ENCODE assay signal across 12 cellular contexts in genomic region chr19:58055483-58055874, GRCh38. TPM values are rescaled to one million over a fixed set of nuclear protein-coding genes. Genes with fewer than 3 reads are reported as not detected.
DNase-seq lines count a peak whose midpoint lies in the region; FAIRE-seq and TF ChIP-seq lines count a peak whose summit lies in the region.
"Had no signal": no experiment of that assay in that cellular context is flagged by ENCODE, and none has a peak within 500 bp of the region (broad histone marks: within the 10 kb centered on the region; RNA-seq: fewer than 3 reads in every experiment).

No MANE protein-coding gene starts in this region.

- no peaks in the 10 kb centered on the region for H3K27me3 ChIP-seq in adipocyte (replicated peaks; ENCODE audit: control insufficient read depth, insufficient read depth, low read length)
- H3K27me3 ChIP-seq in layer of hippocampus (ENCODE audit: control insufficient read depth, insufficient read depth, low read length) = no peaks in the 10 kb centered on the region
- no peaks in the 10 kb centered on the region for H3K27me3 ChIP-seq in stomach smooth muscle (ENCODE audit: control insufficient read depth in 1 of 2, insufficient read depth in 2 of 2, low read length in 2 of 2)
- no peaks in the 10 kb centered on the region for H3K27me3 ChIP-seq in BE2C

- no peak for TF ChIP-seq POLR2A in GM12892 (IDR thresholded peaks at IDR 0.05; ENCODE audit: low read depth, low read length)

- DNase-seq in NCI-H1092 treated with DMSO at 0.1 percent for 48 hours (lab: John Stamatoyannopoulos, UW) (peak; percentile 67), NCI-H1092 (lab: John Stamatoyannopoulos, UW) (no peak), adipocyte (ENCODE audit: low read depth) (no peak), BE2C (no peak), CD1c-positive myeloid dendritic cell (ENCODE audit: extremely low spot score) (no peak), GM12892 (ENCODE audit: insufficient read length) (no peak)
- DNase-seq: Karpas-422, NCI-H2081 had no signal

- no peaks in the 10 kb centered on the region for H3K4me1 ChIP-seq in adipocyte (ENCODE audit: control insufficient read depth, insufficient read depth, low read length)
- peaks cover 16% of the 10 kb centered on the region for H3K4me1 ChIP-seq in stomach smooth muscle (ENCODE audit: control insufficient read depth, insufficient read depth, low read length)
- H3K4me1 ChIP-seq in BE2C = no peaks in the 10 kb centered on the region

- no peak for FAIRE-seq in GM12892 (lab: Jason Lieb, UNC)
- FAIRE-seq: D721Med had no signal

- peak overlapping the region; percentile 80 for H3K27ac ChIP-seq in layer of hippocampus (ENCODE audit: low read depth, low read length)
- H3K27ac ChIP-seq in stomach smooth muscle (ENCODE audit: low read length) = peak overlapping the region; percentile 41
- H3K27ac ChIP-seq: 22Rv1 had no signal

- H3K4me3 ChIP-seq in adipocyte (ENCODE audit: low read length) (peak overlapping the region; percentile 78), stomach smooth muscle (ENCODE audit: low read length in 2 of 2) (peak overlapping the region; percentile 41 to 69), BE2C (ENCODE audit: low read depth, low read length) (no peak overlapping the region)

- H3K9me3 ChIP-seq in adipocyte (ENCODE audit: control insufficient read depth, low read length) = no peaks in the 10 kb centered on the region
- H3K9me3 ChIP-seq in stomach smooth muscle (ENCODE audit: control insufficient read depth in 2 of 2, low read length in 2 of 2) = peaks cover 3 to 13% of the 10 kb centered on the region in 2 donors
- peaks cover 7% of the 10 kb centered on the region for H3K9me3 ChIP-seq in BE2C

- TF ChIP-seq CTCF in BE2C (IDR thresholded peaks at IDR 0.05; ENCODE audit: low read depth, low read length) = no peak

- H3K36me3 ChIP-seq in adipocyte (ENCODE audit: control insufficient read depth, insufficient read depth, low read length, severe bottlenecking) (no peaks in the 10 kb centered on the region), stomach smooth muscle (ENCODE audit: control insufficient read depth in 2 of 2, insufficient read depth in 2 of 2, low read length in 2 of 2) (no peaks in the 10 kb centered on the region), BE2C (no peaks in the 10 kb centered on the region; the same call in 1 of the 2 replicates)

- H3K9ac ChIP-seq in adipocyte (ENCODE audit: low read length) = no peak overlapping the region
- H3K9ac ChIP-seq in stomach smooth muscle (ENCODE audit: low read length in 2 of 2) = no peak overlapping the region

RNA-seq across cellular contexts. Expression of gene ZNF135, which starts 3.6 kb away (rescaled TPM):
- 2.7 TPM for polyA plus RNA-seq in BE2C (2012; ENCODE audit: insufficient read depth, insufficient read length, low read depth)
- not detected for polyA plus RNA-seq in GM12892 (2012; ENCODE audit: missing spikeins)

RNA-seq across cellular contexts. Expression of gene ZSCAN1, which starts 21.7 kb away (rescaled TPM):
- polyA plus RNA-seq in BE2C (2012; ENCODE audit: insufficient read depth, insufficient read length, low read depth) = 0.94 TPM
- polyA plus RNA-seq in GM12892 (2012; ENCODE audit: missing spikeins) = not detected

RNA-seq across cellular contexts. Expression of gene ZSCAN18, which starts 42.6 kb away (rescaled TPM):
- 42.6 TPM for polyA plus RNA-seq in BE2C (2012; ENCODE audit: insufficient read depth, insufficient read length, low read depth)
- polyA plus RNA-seq in GM12892 (2012; ENCODE audit: missing spikeins) = 2.2 TPM

RNA-seq across cellular contexts. Expression of gene ZNF606, which starts 52.9 kb away (rescaled TPM):
- 8.2 TPM for polyA plus RNA-seq in BE2C (2012; ENCODE audit: insufficient read depth, insufficient read length, low read depth)
- 4.3 TPM for polyA plus RNA-seq in GM12892 (2012; ENCODE audit: missing spikeins)
